In genomic region chr12:9329019-9329418, GRCh38 we compare ENCODE assay signal across 8 cellular contexts.
"Had no signal": no experiment of that assay in that cellular context is flagged by ENCODE, and none has a peak within 500 bp of the region (broad histone marks: within the 10 kb centered on the region; RNA-seq: fewer than 3 reads in every experiment).

No MANE protein-coding gene starts in this region.

- ATAC-seq: GM12878 had no signal

- DNase-seq: GDM1, GF-D8 had no signal

- FAIRE-seq: G401.6, GM12878, GM12891, GM12892, GM18507, GM19239 had no signal

- H3K4me3 ChIP-seq: GM12878 had no signal
